ENCODE assay signal across 8 cellular contexts in the genomic region with DNA sequence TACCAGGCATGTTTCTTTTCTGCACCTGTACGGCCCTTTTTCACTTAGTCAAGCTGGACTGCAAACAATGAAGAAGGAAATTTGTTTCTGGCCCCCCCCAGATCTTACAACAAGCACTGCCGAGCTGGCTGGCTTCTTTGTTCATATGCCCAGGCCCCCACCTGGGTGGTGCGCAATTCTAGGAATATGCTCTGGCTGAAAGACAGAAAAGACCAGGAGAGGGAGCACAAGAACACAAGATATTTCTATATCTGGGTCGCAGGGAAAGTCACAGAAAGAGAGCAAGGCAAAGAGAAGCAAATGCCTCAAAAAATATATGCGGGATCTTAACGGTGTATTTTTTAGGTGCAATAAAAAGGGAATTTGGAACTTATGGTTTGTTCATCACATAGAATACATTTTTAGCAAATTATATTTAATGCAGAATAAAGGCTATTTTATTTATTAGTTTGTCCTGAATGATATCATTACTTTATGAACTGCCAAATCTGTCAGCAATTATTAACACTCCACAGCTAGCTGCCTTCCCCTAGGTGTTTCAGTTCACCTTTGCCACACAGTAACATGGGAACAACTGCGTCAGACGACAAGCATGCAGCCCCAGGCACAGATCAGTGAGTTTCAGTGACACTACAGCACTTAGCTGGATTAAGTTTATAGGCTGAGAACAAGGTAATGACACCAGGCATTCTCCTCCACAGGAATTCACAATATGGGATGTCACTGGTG.
DNase-seq lines count a peak whose midpoint lies in the region; ATAC-seq, FAIRE-seq and TF ChIP-seq lines count a peak whose summit lies in the region.

No MANE protein-coding gene starts in this region.

- POLR2A ChIA-PET in endothelial cell of umbilical vein (lab: Charles Lee): no interaction called here

- no peaks in the 10 kb centered on the region for H3K9me1 ChIP-seq in endothelial cell of umbilical vein (replicated peaks; ENCODE audit: control insufficient read depth, extremely low read depth, insufficient read depth, low read length)

- intact Hi-C loops in endothelial cell of umbilical vein (cut with micrococcal nuclease) (loop anchor here (1.0 to 10.0 kb wide), 7 partner anchors 30 to 509 kb away; partner anchors contain the start of gene BACH2), mucosa of descending colon (cut with DNase I, micrococcal nuclease) (loop anchor here in 1 of 2 donors (10.0 kb wide), 1 partner anchor 424 kb away; no protein-coding TSS in a partner anchor)

- ATAC-seq in RWPE2 (ENCODE audit: low read depth): peak; percentile 85
- ATAC-seq in mucosa of descending colon: peak; percentile 73
- ATAC-seq in HG02763 (IDR thresholded peaks at IDR 0.05; ENCODE audit: unreplicated experiment): no peak
- ATAC-seq in GM19463 (IDR thresholded peaks at IDR 0.05; ENCODE audit: unreplicated experiment): no peak
- ATAC-seq in HG02759 (IDR thresholded peaks at IDR 0.05; ENCODE audit: unreplicated experiment): no peak

- H3K4me1 ChIP-seq in RWPE2 (ENCODE audit: insufficient read depth, poor library complexity, severe bottlenecking) (peaks cover 7% of the 10 kb centered on the region), endothelial cell of umbilical vein (ENCODE audit: control insufficient read depth, extremely low read depth, insufficient read depth, low read length) (no peaks in the 10 kb centered on the region), mucosa of descending colon (ENCODE audit: low read depth) (no peaks in the 10 kb centered on the region)

- no peaks in the 10 kb centered on the region for H3K9me3 ChIP-seq in RWPE2 (ENCODE audit: severe bottlenecking)
- H3K9me3 ChIP-seq in endothelial cell of umbilical vein (replicated peaks; ENCODE audit: control insufficient read depth, insufficient read depth, low read length): no peaks in the 10 kb centered on the region
- no peaks in the 10 kb centered on the region for H3K9me3 ChIP-seq in mucosa of descending colon

- H3K4me3 ChIP-seq in RWPE2 (ENCODE audit: severe bottlenecking) (no peak overlapping the region), endothelial cell of umbilical vein (replicated peaks in 1 of 3; ENCODE audit: insufficient read depth in 1 of 3, low read depth in 1 of 3, low read length in 3 of 3) (no peak overlapping the region), mucosa of descending colon (no peak overlapping the region)

- dilution Hi-C loops in endothelial cell of umbilical vein (cut with MboI; ENCODE audit: extremely low pct_ligation_motif_present, low sequenced_read_pairs): no loop called here

- TF ChIP-seq CTCF in RWPE2 (IDR thresholded peaks at IDR 0.05; ENCODE audit: poor library complexity, severe bottlenecking): peak; percentile 80
- TF ChIP-seq CTCF in endothelial cell of umbilical vein (IDR thresholded peaks at IDR 0.05; ENCODE audit: extremely low read depth in 1 of 2, insufficient read depth in 1 of 2, low read depth in 1 of 2, low read length in 2 of 2): peak; percentile 48 to 51
- TF ChIP-seq CTCF in mucosa of descending colon (IDR thresholded peaks at IDR 0.05): peak; percentile 25

- H4K20me1 ChIP-seq in endothelial cell of umbilical vein (replicated peaks; ENCODE audit: control insufficient read depth, extremely low read depth, insufficient read depth, low read length): peaks cover 1% of the 10 kb centered on the region

- no peaks in the 10 kb centered on the region for H3K27me3 ChIP-seq in RWPE2 (ENCODE audit: insufficient read depth, poor library complexity, severe bottlenecking)
- peaks cover 0 to 11% of the 10 kb centered on the region in 2 experiments for H3K27me3 ChIP-seq in endothelial cell of umbilical vein (ENCODE audit: control insufficient read depth in 2 of 2, insufficient read depth in 2 of 2, low read length in 2 of 2)

- H3K79me2 ChIP-seq in endothelial cell of umbilical vein (ENCODE audit: control insufficient read depth, insufficient read depth, low read length): no peaks in the 10 kb centered on the region

- FAIRE-seq in endothelial cell of umbilical vein (lab: Jason Lieb, UNC): peak; percentile 72

- no TSS peak for BruUV-seq in endothelial cell of umbilical vein (replicated peaks; lab: Mats Ljungman, UMichigan)

- no peak overlapping the region for H3K27ac ChIP-seq in RWPE2 (ENCODE audit: poor library complexity, severe bottlenecking)
- no peak overlapping the region for H3K27ac ChIP-seq in endothelial cell of umbilical vein (ENCODE audit: insufficient read depth, low read depth, low read length)

- H3K4me2 ChIP-seq in endothelial cell of umbilical vein (ENCODE audit: insufficient read depth, low read length): no peak overlapping the region

- H3K36me3 ChIP-seq in RWPE2 (ENCODE audit: low read depth) (no peaks in the 10 kb centered on the region), endothelial cell of umbilical vein (ENCODE audit: control insufficient read depth in 2 of 2, extremely low read depth in 1 of 2, insufficient read depth in 2 of 2, low read length in 2 of 2) (no peaks in the 10 kb centered on the region), mucosa of descending colon (ENCODE audit: low read depth) (no peaks in the 10 kb centered on the region)

- no peak overlapping the region for H2AFZ ChIP-seq in endothelial cell of umbilical vein (ENCODE audit: low read depth, low read length)

- peak; percentile 82 for DNase-seq in DMS153 treated with DMSO at 0.1 percent for 48 hours (lab: John Stamatoyannopoulos, UW; ENCODE audit: unreplicated experiment)
- DNase-seq in LoVo (ENCODE audit: low spot score): peak; percentile 2
- no peak for DNase-seq in RWPE2 (ENCODE audit: low spot score)
- DNase-seq in endothelial cell of umbilical vein (ENCODE audit: low read depth, low spot score): peak; percentile 58
- peak in 1 of 3 donors; percentile 58 for DNase-seq in mucosa of descending colon

- TF ChIP-seq POLR2A in endothelial cell of umbilical vein (IDR thresholded peaks at IDR 0.05; ENCODE audit: low read depth, low read length): no peak

- no peak overlapping the region for H3K9ac ChIP-seq in endothelial cell of umbilical vein (replicated peaks; ENCODE audit: extremely low read depth, insufficient read depth, low read length)

- CTCF ChIA-PET in endothelial cell of umbilical vein (lab: Charles Lee): interaction anchor here (0.8 to 3.8 kb wide), 8 partner anchors 30 to 508 kb away, joined by 3 to 27 read pairs (median 4); no protein-coding TSS in a partner anchor

TF ChIP-seq in endothelial cell of umbilical vein, 7 proteins besides CTCF, POLR2A, EP300 and RAD21:
- TF ChIP-seq MYC (IDR thresholded peaks at IDR 0.05; ENCODE audit: low read depth, low read length) (no peak), POLR2AphosphoS5 (IDR thresholded peaks at IDR 0.05; ENCODE audit: insufficient read depth, low read depth, low read length) (no peak), GATA2 (IDR thresholded peaks at IDR 0.05; ENCODE audit: insufficient read depth, insufficient read length, low read depth, low read length) (no peak), JUN (IDR thresholded peaks at IDR 0.05; ENCODE audit: borderline replicate concordance, insufficient read depth, insufficient read length, low read depth) (no peak), FOS (IDR thresholded peaks at IDR 0.05; ENCODE audit: borderline replicate concordance, insufficient read depth, low read length) (no peak), EZH2 (IDR thresholded peaks at IDR 0.05; ENCODE audit: borderline replicate concordance, low read depth, low read length, severe bottlenecking) (no peak)
- TF ChIP-seq, protein P1, sequence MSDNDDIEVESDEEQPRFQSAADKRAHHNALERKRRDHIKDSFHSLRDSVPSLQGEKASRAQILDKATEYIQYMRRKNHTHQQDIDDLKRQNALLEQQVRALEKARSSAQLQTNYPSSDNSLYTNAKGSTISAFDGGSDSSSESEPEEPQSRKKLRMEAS (IDR thresholded peaks at IDR 0.05; ENCODE audit: insufficient read depth, insufficient read length): no peak

Comparison
In these comparisons a context has a peak if more than half of its experiments do, and no peak if none do; other contexts are left out.
1. ATAC-seq: peak in RWPE2 (single experiment) and mucosa of descending colon (single experiment); none in HG02763 (single experiment), GM19463 (single experiment) and HG02759 (single experiment).
2. CTCF ChIP-seq: peak in every context shown above with its lines; median percentile 80 in RWPE2; 50 in endothelial cell of umbilical vein; 25 in mucosa of descending colon.